ENCODE assay signal across 1 cellular context in genomic region chr7:22854158-22855048, GRCh38.
A peak's percentile ranks its signal among the peaks of the same experiment; 100 is the strongest.
TF ChIP-seq lines count a peak whose summit lies in the region.

No MANE protein-coding gene starts in this region.

TF ChIP-seq in GM12878, 131 proteins besides CTCF, POLR2A, EP300 and RAD21 (continued from another document and continues in another):
- TF ChIP-seq STAT1 (conservative IDR thresholded peaks at IDR 0.05) (peak; percentile 68; the same call in 1 of the 2 replicates), RUNX3 (IDR thresholded peaks at IDR 0.05; ENCODE audit: low read length) (peak; percentile 54), JUND (IDR thresholded peaks at IDR 0.05; ENCODE audit: low read depth, low read length) (no peak), EED (IDR thresholded peaks at IDR 0.05; ENCODE audit: low read depth) (peak; percentile 36), IRF4 (IDR thresholded peaks at IDR 0.05; ENCODE audit: low read depth, low read length) (no peak), DPF2 (IDR thresholded peaks at IDR 0.05) (peak; percentile 81; the same call in 1 of the 2 replicates), USF2 (IDR thresholded peaks at IDR 0.05; ENCODE audit: borderline replicate concordance, low read depth, low read length) (peak; percentile 75), CHD2 (IDR thresholded peaks at IDR 0.05; ENCODE audit: borderline replicate concordance, low read depth, low read length) (peak; percentile 49), CBFB (IDR thresholded peaks at IDR 0.05; ENCODE audit: low read depth) (no peak; the same call in 1 of the 2 replicates), TCF3 (IDR thresholded peaks at IDR 0.05; ENCODE audit: borderline replicate concordance, insufficient read depth, low read depth, low read length) (peak; percentile 65), SIN3A (IDR thresholded peaks at IDR 0.05; ENCODE audit: low read depth, low read length) (0 out of 2 replicates have a peak, but pooled peaks have one; percentile 38), TAF1 (IDR thresholded peaks at IDR 0.05; ENCODE audit: borderline replicate concordance, low read depth, low read length) (peak; percentile 37; the same call in 1 of the 2 replicates), POLR2AphosphoS5 (IDR thresholded peaks at IDR 0.05; ENCODE audit: low read length) (peak; percentile 75), RAD51 (IDR thresholded peaks at IDR 0.05) (peak; percentile 87), NKRF (conservative IDR thresholded peaks at IDR 0.05) (peak; percentile 83), ZZZ3 (IDR thresholded peaks at IDR 0.05; ENCODE audit: control insufficient read depth, insufficient read length, low read depth) (no peak), FOXM1 (IDR thresholded peaks at IDR 0.05; ENCODE audit: low read depth, low read length) (peak; percentile 12; the same call in 1 of the 2 replicates), ZSCAN29 (IDR thresholded peaks at IDR 0.05) (peak; percentile 48; the same call in 1 of the 2 replicates), SMAD5 (IDR thresholded peaks at IDR 0.05; ENCODE audit: low read depth) (peak; percentile 64; the same call in 1 of the 2 replicates), MLLT1 (IDR thresholded peaks at IDR 0.05) (peak; percentile 83; the same call in 1 of the 2 replicates), SMARCA5 (IDR thresholded peaks at IDR 0.05) (no peak), CUX1 (IDR thresholded peaks at IDR 0.05; ENCODE audit: insufficient replicate concordance, low read depth, low read length) (no peak), ATF3 (IDR thresholded peaks at IDR 0.05; ENCODE audit: borderline replicate concordance, extremely low read depth, low read depth, low read length) (0 out of 2 replicates have a peak, but pooled peaks have one; percentile 22), ZNF687 (IDR thresholded peaks at IDR 0.05) (peak; percentile 93), BACH1 (IDR thresholded peaks at IDR 0.05; ENCODE audit: borderline replicate concordance) (peak; percentile 84), ELK1 (IDR thresholded peaks at IDR 0.05; ENCODE audit: low read depth, low read length) (0 out of 2 replicates have a peak, but pooled peaks have one; percentile 17), USF1 (IDR thresholded peaks at IDR 0.05; ENCODE audit: borderline replicate concordance, extremely low read length, insufficient read depth, low read depth, low read length) (peak; percentile 82), MTA3 (IDR thresholded peaks at IDR 0.05; ENCODE audit: borderline replicate concordance, low read length) (no peak), NFYA (IDR thresholded peaks at IDR 0.05; ENCODE audit: borderline replicate concordance, low read depth, low read length) (no peak), PKNOX1 (IDR thresholded peaks at IDR 0.05) (0 out of 2 replicates have a peak, but pooled peaks have one; percentile 26), SRF (IDR thresholded peaks at IDR 0.05; ENCODE audit: low read depth in 2 of 2, low read length in 2 of 2) (peak in 1 of 2 experiments; percentile 35; a peak in 1 of 4 replicates), ETV6 (conservative IDR thresholded peaks at IDR 0.05 in 1 of 2, IDR thresholded peaks at IDR 0.05 in 1 of 2; ENCODE audit: borderline replicate concordance in 1 of 2, low read depth in 1 of 2) (peak in 1 of 2 experiments; percentile 8; a peak in 1 of 4 replicates), BHLHE40 (IDR thresholded peaks at IDR 0.05; ENCODE audit: borderline replicate concordance in 1 of 2, low read depth in 2 of 2, low read length in 1 of 2) (peak; percentile 95 to 98), MTA2 (IDR thresholded peaks at IDR 0.05; ENCODE audit: low read depth) (0 out of 2 replicates have a peak, but pooled peaks have one; percentile 10), GATAD2B (conservative IDR thresholded peaks at IDR 0.05; ENCODE audit: low read depth) (peak; percentile 81; the same call in 1 of the 2 replicates), ZNF207 (IDR thresholded peaks at IDR 0.05; ENCODE audit: borderline replicate concordance) (peak; percentile 73; the same call in 1 of the 2 replicates), SKIL (IDR thresholded peaks at IDR 0.05; ENCODE audit: low read depth, poor library complexity, severe bottlenecking) (no peak), PML (IDR thresholded peaks at IDR 0.05; ENCODE audit: low read length) (peak; percentile 87), RELA (IDR thresholded peaks at IDR 0.05; ENCODE audit: borderline replicate concordance, partially characterized antibody) (peak; percentile 86)
